In the genomic region with DNA sequence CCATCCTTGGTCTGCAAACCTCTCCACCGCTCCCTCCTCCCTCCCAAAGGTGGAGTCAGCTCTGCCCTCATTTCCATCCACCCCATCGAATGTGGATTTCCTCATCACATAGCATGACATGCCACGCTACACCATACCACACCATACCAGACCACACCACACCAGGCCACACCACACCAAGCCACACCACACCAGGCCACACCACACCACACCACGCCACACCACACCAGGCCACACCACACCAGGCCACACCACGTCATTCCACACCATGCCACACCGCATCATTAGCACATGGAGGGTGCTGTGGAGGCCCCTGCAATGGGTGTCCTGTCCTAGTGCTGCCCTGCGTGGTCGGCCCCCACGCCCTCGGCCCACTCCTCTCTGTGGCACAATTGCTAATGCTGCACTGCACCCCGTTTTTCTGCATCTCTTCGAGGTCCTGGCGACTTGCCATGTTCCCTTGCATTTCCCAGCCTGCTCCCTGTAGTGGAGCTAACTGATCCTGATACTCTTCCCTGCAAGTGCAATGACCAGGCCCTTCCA, we compare ENCODE assay signal across 20 cellular contexts. TPM values are rescaled to one million over a fixed set of nuclear protein-coding genes. Genes with fewer than 3 reads are reported as not detected.
DNase-seq lines count a peak whose midpoint lies in the region; ATAC-seq and TF ChIP-seq lines count a peak whose summit lies in the region.
"Had no signal": no experiment of that assay in that cellular context is flagged by ENCODE, and none has a peak within 500 bp of the region (broad histone marks: within the 10 kb centered on the region; RNA-seq: fewer than 3 reads in every experiment).

No MANE protein-coding gene starts in this region.

- ATAC-seq in heart left ventricle: peak in 3 of 4 donors; percentile 29 to 49 (median 47)
- peak; percentile 46 to 65 for ATAC-seq in lower lobe of right lung
- peak; percentile 71 for ATAC-seq in aorta (ENCODE audit: low FRiP score)
- ATAC-seq in GM19035 (IDR thresholded peaks at IDR 0.05; ENCODE audit: unreplicated experiment): no peak
- ATAC-seq: activated naive CD4-positive, alpha-beta T cell treated with anti-CD3 and anti-CD28 coated beads, Interleukin-2, amount 50 U/mL, for 72 hours; stimulated activated naive CD8-positive, alpha-beta T cell treated with anti-CD3 and anti-CD28 coated beads, Interleukin-15, Interleukin-2, amounts not matched to agents 100 U/mL and 50 U/mL, for 24 hours had no signal

- H3K27me3 ChIP-seq in heart left ventricle (no peaks in the 10 kb centered on the region), right atrium auricular region (no peaks in the 10 kb centered on the region), lower lobe of right lung (ENCODE audit: low read depth) (no peaks in the 10 kb centered on the region), aorta (ENCODE audit: control insufficient read depth in 1 of 2, insufficient read depth in 2 of 2, low read length in 1 of 2) (no peaks in the 10 kb centered on the region)
- H3K27me3 ChIP-seq: neutrophil had no signal

- H3K27ac ChIP-seq in heart left ventricle (no peak overlapping the region), right atrium auricular region (no peak overlapping the region), lower lobe of right lung (no peak overlapping the region), aorta (ENCODE audit: low read depth in 1 of 2, low read length in 2 of 2) (no peak overlapping the region)
- H3K27ac ChIP-seq: neutrophil, VCaP had no signal

- H3K9me3 ChIP-seq in heart left ventricle (no peaks in the 10 kb centered on the region), right atrium auricular region (no peaks in the 10 kb centered on the region), lower lobe of right lung (no peaks in the 10 kb centered on the region), aorta (ENCODE audit: control insufficient read depth, low read length) (no peaks in the 10 kb centered on the region)
- H3K9me3 ChIP-seq: neutrophil had no signal

- WGBS in heart left ventricle, 4 donors: 74 to 89% (median 83%) methylated on average over 13 of the region's 13 CpGs
- 80 to 81% methylated on average over 13 of the region's 13 CpGs for WGBS in aorta, 2 donors

- DNase-seq in heart left ventricle (no peak), right atrium auricular region (ENCODE audit: low spot score) (no peak), lower lobe of right lung (peak; percentile 30), aorta (peak in 1 of 2 donors; percentile 10), AG08395 (ENCODE audit: low spot score) (no peak)
- DNase-seq: ACHN; activated T-cell treated with anti-CD3 and anti-CD28 coated beads, Interleukin-2, amount 50 U/mL, for 24 hours; CD4-positive, alpha-beta T cell; cortex of kidney; foreskin fibroblast; hypothalamus; NCI-H2107; NCI-H524 treated with DMSO at 0.1 percent for 48 hours; SHP77 treated with DMSO at 0.1 percent for 48 hours; stimulated activated naive CD8-positive, alpha-beta T cell treated with anti-CD3 and anti-CD28 coated beads, Interleukin-15, Interleukin-2, amounts not matched to agents 100 U/mL and 50 U/mL, for 24 hours; T-helper 1 cell had no signal

- no peak for TF ChIP-seq CTCF in heart left ventricle (IDR thresholded peaks at IDR 0.05)
- no peak for TF ChIP-seq CTCF in right atrium auricular region (IDR thresholded peaks at IDR 0.05)
- TF ChIP-seq CTCF in lower lobe of right lung (IDR thresholded peaks at IDR 0.05): no peak

- intact Hi-C loops in heart left ventricle (cut with DNase I): no loop called here
- intact Hi-C loops in lower lobe of right lung (cut with DNase I): no loop called here
- intact Hi-C loops in aorta (cut with DNase I): no loop called here

- H3K4me1 ChIP-seq in heart left ventricle (no peaks in the 10 kb centered on the region), right atrium auricular region (no peaks in the 10 kb centered on the region), lower lobe of right lung (no peaks in the 10 kb centered on the region), aorta (ENCODE audit: control insufficient read depth in 1 of 2, insufficient read depth in 2 of 2, low read length in 2 of 2) (no peaks in the 10 kb centered on the region)

- H3K36me3 ChIP-seq in heart left ventricle (peaks cover 0 to 70% (median 42%) of the 10 kb centered on the region in 9 donors), right atrium auricular region (peaks cover 34% of the 10 kb centered on the region), lower lobe of right lung (peaks cover 69% of the 10 kb centered on the region), aorta (ENCODE audit: control insufficient read depth in 1 of 2, insufficient read depth in 2 of 2, low read length in 1 of 2) (peaks cover 0 to 6% of the 10 kb centered on the region in 2 donors)

- TF ChIP-seq POLR2A in heart left ventricle (IDR thresholded peaks at IDR 0.05): no peak

- no peak overlapping the region for H3K4me3 ChIP-seq in heart left ventricle
- H3K4me3 ChIP-seq in right atrium auricular region: no peak overlapping the region
- H3K4me3 ChIP-seq in lower lobe of right lung: no peak overlapping the region
- no peak overlapping the region for H3K4me3 ChIP-seq in aorta (ENCODE audit: low read length in 2 of 2)

RNA-seq across cellular contexts. Expression of a gene that starts 11.3 kb away (rescaled TPM):
- total RNA-seq in heart left ventricle (1 to 10 TPM; 1.3 to 5.8 (median 2.6) TPM), right atrium auricular region (1 to 10 TPM; 3.2 to 5.3 TPM), lower lobe of right lung (10.6 TPM), aorta (10 to 100 TPM in 1 of 2 donors, 1 to 10 TPM in 1; 5.7 to 10.2 TPM)
- polyA plus RNA-seq in heart left ventricle (1 to 10 TPM; 2.0 to 3.3 TPM), aorta (1 to 10 TPM; 4.3 to 8.1 TPM)

RNA-seq across cellular contexts. Expression of a gene that starts 11.5 kb away (rescaled TPM):
- total RNA-seq in heart left ventricle (10 to 100 TPM; 22.2 to 46.1 (median 33.4) TPM), right atrium auricular region (10 to 100 TPM; 21.7 to 25.9 TPM), lower lobe of right lung (53.9 TPM), aorta (10 to 100 TPM; 47.8 to 53.6 TPM)
- polyA plus RNA-seq in heart left ventricle (10 to 100 TPM in 1 of 2 donors, 1 to 10 TPM in 1; 5.5 to 12.8 TPM), aorta (1 to 10 TPM; 8.1 to 8.5 TPM)

RNA-seq across cellular contexts. Expression of a gene that starts 31.5 kb away (rescaled TPM):
- total RNA-seq in heart left ventricle: 10 to 100 TPM in 6 of 9 donors, 1 to 10 TPM in 3; 8.7 to 16.4 (median 11.3) TPM
- 10 to 100 TPM in 1 of 2 donors, 1 to 10 TPM in 1; 7.9 to 15.5 TPM for polyA plus RNA-seq in heart left ventricle
- total RNA-seq in right atrium auricular region: 10 to 100 TPM in 1 of 2 donors, 1 to 10 TPM in 1; 9.1 to 18.8 TPM
- 19.8 TPM for total RNA-seq in lower lobe of right lung
- 10 to 100 TPM; 16.7 to 19.8 TPM for total RNA-seq in aorta
- 10 to 100 TPM; 12.6 to 15.6 TPM for polyA plus RNA-seq in aorta
